ENCODE assay signal across 1 cellular context in genomic region chr3:28348637-28349396, GRCh38.
TF ChIP-seq lines count a peak whose summit lies in the region.

AZI2 (minus strand) TSS chr3:28348824; CDS start chr3:28340617, 8,207 bp downstream.
ZCWPW2 (plus strand) TSS chr3:28348721; CDS start chr3:28413069, 64,348 bp downstream.

TF ChIP-seq in HepG2, 621 proteins besides CTCF, POLR2A, EP300 and RAD21 (continued from another document and continues in another):
- TF ChIP-seq SALL1 (CRISPR knock-in tag; IDR thresholded peaks at IDR 0.05) = peak; percentile 88
- TF ChIP-seq ZBTB2 (CRISPR knock-in tag; IDR thresholded peaks at IDR 0.05; ENCODE audit: low read depth) = peak; percentile 81
- peak; percentile 98 for TF ChIP-seq ZBTB10 (CRISPR knock-in tag; IDR thresholded peaks at IDR 0.05; ENCODE audit: borderline replicate concordance)
- TF ChIP-seq ZNF629 (CRISPR knock-in tag; conservative IDR thresholded peaks at IDR 0.05) = 0 out of 2 replicates have a peak, but pooled peaks have one; percentile 10
- peak; percentile 58; the same call in 1 of the 2 replicates for TF ChIP-seq WIZ (CRISPR knock-in tag; IDR thresholded peaks at IDR 0.05)
- TF ChIP-seq SP1 (IDR thresholded peaks at IDR 0.05) = no peak
- peak; percentile 88 for TF ChIP-seq SP1 (CRISPR knock-in tag; IDR thresholded peaks at IDR 0.05)
- no peak for TF ChIP-seq ZNF749 (CRISPR knock-in tag; IDR thresholded peaks at IDR 0.05; ENCODE audit: borderline replicate concordance)
- TF ChIP-seq ZNF496 (CRISPR knock-in tag; IDR thresholded peaks at IDR 0.05; ENCODE audit: insufficient replicate concordance) = no peak
- no peak for TF ChIP-seq PRMT3 (CRISPR knock-in tag; IDR thresholded peaks at IDR 0.05; ENCODE audit: borderline replicate concordance, low read depth)
- no peak for TF ChIP-seq CHCHD3 (CRISPR knock-in tag; IDR thresholded peaks at IDR 0.05)
- TF ChIP-seq ZNF253 (CRISPR knock-in tag; IDR thresholded peaks at IDR 0.05; ENCODE audit: borderline replicate concordance) = no peak; the same call in 1 of the 2 replicates
- peak; percentile 4; the same call in 1 of the 2 replicates for TF ChIP-seq HNF4A (CRISPR knock-in tag; IDR thresholded peaks at IDR 0.05)
- TF ChIP-seq BCL3 (CRISPR knock-in tag; IDR thresholded peaks at IDR 0.05) = peak; percentile 89; the same call in 1 of the 2 replicates
- TF ChIP-seq ZNF30 (CRISPR knock-in tag; IDR thresholded peaks at IDR 0.05) = no peak
- no peak for TF ChIP-seq FUBP1 (CRISPR knock-in tag; IDR thresholded peaks at IDR 0.05; ENCODE audit: borderline replicate concordance)
- TF ChIP-seq ZNF574 (CRISPR knock-in tag; IDR thresholded peaks at IDR 0.05) = peak; percentile 86
- peak; percentile 74; the same call in 1 of the 2 replicates for TF ChIP-seq SIN3A (IDR thresholded peaks at IDR 0.05; ENCODE audit: borderline replicate concordance, low read depth, low read length)
- TF ChIP-seq MTA1 (CRISPR knock-in tag; IDR thresholded peaks at IDR 0.05; ENCODE audit: borderline replicate concordance) = peak; percentile 68; the same call in 1 of the 2 replicates
- TF ChIP-seq RFXANK (CRISPR knock-in tag; IDR thresholded peaks at IDR 0.05) = no peak; the same call in 1 of the 2 replicates
- no peak for TF ChIP-seq ZNF282 (IDR thresholded peaks at IDR 0.05; ENCODE audit: partially characterized antibody)
- TF ChIP-seq ARID4A (CRISPR knock-in tag; IDR thresholded peaks at IDR 0.05; ENCODE audit: borderline replicate concordance) = peak; percentile 90; the same call in 1 of the 2 replicates
- no peak for TF ChIP-seq GPBP1L1 (CRISPR knock-in tag; IDR thresholded peaks at IDR 0.05)
- TF ChIP-seq MAX (IDR thresholded peaks at IDR 0.05) = peak; percentile 78
- peak; percentile 77 for TF ChIP-seq MEF2D (CRISPR knock-in tag; IDR thresholded peaks at IDR 0.05)
- peak; percentile 42; the same call in 1 of the 2 replicates for TF ChIP-seq NAIF1 (CRISPR knock-in tag; IDR thresholded peaks at IDR 0.05; ENCODE audit: borderline replicate concordance)
- no peak for TF ChIP-seq MLLT10 (CRISPR knock-in tag; IDR thresholded peaks at IDR 0.05)
- TF ChIP-seq FOXM1 (CRISPR knock-in tag; IDR thresholded peaks at IDR 0.05) = no peak; the same call in 1 of the 2 replicates
- TF ChIP-seq ZNF646 (CRISPR knock-in tag; IDR thresholded peaks at IDR 0.05) = no peak
- no peak for TF ChIP-seq NPAS2 (CRISPR knock-in tag; IDR thresholded peaks at IDR 0.05; ENCODE audit: borderline replicate concordance)
- no peak; the same call in 1 of the 2 replicates for TF ChIP-seq ZKSCAN5 (CRISPR knock-in tag; IDR thresholded peaks at IDR 0.05)
